In the genomic region with DNA sequence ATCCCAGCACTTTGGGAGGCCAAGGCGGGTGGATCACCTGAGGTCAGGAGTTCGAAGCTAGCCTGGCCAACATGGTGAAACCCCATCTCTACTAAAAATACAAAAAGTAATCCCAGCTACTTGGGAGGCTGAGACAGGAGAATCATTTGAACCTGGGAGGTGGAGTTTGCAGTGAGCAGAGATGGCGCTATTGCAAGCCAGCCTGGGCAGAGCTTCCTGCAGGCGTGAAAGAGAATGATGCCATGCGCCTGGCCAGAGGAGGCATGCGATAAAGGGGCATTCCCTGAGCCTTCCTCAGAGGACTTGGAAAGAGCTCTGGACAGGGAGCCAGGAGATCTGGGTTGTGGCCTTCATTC, we compare ENCODE assay signal across 7 cellular contexts. TPM values are rescaled to one million over a fixed set of nuclear protein-coding genes. Genes with fewer than 3 reads are reported as not detected.
DNase-seq lines count a peak whose midpoint lies in the region; ATAC-seq and TF ChIP-seq lines count a peak whose summit lies in the region.
"Not testable (repeated sequence)": the region's sequence is repeated elsewhere in the genome, so short reads cannot be mapped to it uniquely, and the experiment has no call there.

No MANE protein-coding gene starts in this region.

- H3K4me3 Mint-ChIP-seq in IgD-negative memory B cell (peak overlapping the region; percentile 55 to 91 (median 80)), T-cell (peak overlapping the region; percentile 64 to 90 (median 76)), memory B cell (peak overlapping the region; percentile 65)

- peak overlapping the region; percentile 8 to 25 for H3K9ac ChIP-seq in duodenal mucosa (ENCODE audit: low read depth in 1 of 2, low read length in 2 of 2)
- not testable (repeated sequence) for H3K9ac ChIP-seq in skeletal muscle satellite cell (ENCODE audit: low read depth, low read length)

- peak; percentile 21 to 30 (median 25) for ATAC-seq in T-cell (replicated peaks in 1 of 4)
- not testable (repeated sequence) for ATAC-seq in memory B cell (ENCODE audit: low read depth)

- POLR2A ChIA-PET in T-cell (lab: Charles Lee) = interaction anchor here (0.6 to 1.4 kb wide), 4 partner anchors 8 to 252 kb away, joined by 3 to 6 read pairs (median 4); no protein-coding TSS in a partner anchor

- H3K27me3 Mint-ChIP-seq in IgD-negative memory B cell, T-cell, memory B cell: not testable (repeated sequence)

- not testable (repeated sequence) for H3K36me3 Mint-ChIP-seq in IgD-negative memory B cell, T-cell, memory B cell

- H3K4me1 Mint-ChIP-seq in IgD-negative memory B cell (peaks cover 67 to 74% (median 73%) of the 10 kb centered on the region in 3 donors), T-cell (peaks cover 73 to 90% (median 78%) of the 10 kb centered on the region in 3 donors), memory B cell (peaks cover 61% of the 10 kb centered on the region)

- H4K20me1 ChIP-seq in DOHH2 (ENCODE audit: control insufficient read depth, insufficient read depth, low read depth, low read length) = not testable (repeated sequence)

- H3K36me3 ChIP-seq in DOHH2 (ENCODE audit: control insufficient read depth, low read length) = peaks cover 79% of the 10 kb centered on the region
- H3K36me3 ChIP-seq in duodenal mucosa (ENCODE audit: control insufficient read depth in 1 of 2, insufficient read depth in 2 of 2, low read length in 2 of 2); skeletal muscle satellite cell (ENCODE audit: insufficient read depth, low read length): not testable (repeated sequence)

- CTCF ChIA-PET in T-cell (lab: Charles Lee) = interaction anchor here (0.5 to 6.6 kb wide), 10 partner anchors 9 to 376 kb away, joined by 3 to 52 read pairs (median 4); no protein-coding TSS in a partner anchor

- H3K27ac Mint-ChIP-seq in IgD-negative memory B cell (peak overlapping the region; percentile 35 to 87 (median 84)), T-cell (peak overlapping the region; percentile 95 to 99), memory B cell (peak overlapping the region; percentile 47)

- peak; percentile 62 for TF ChIP-seq CTCF in DOHH2 (IDR thresholded peaks at IDR 0.05; ENCODE audit: low read depth, low read length, poor library complexity, severe bottlenecking)

- peaks cover 93% of the 10 kb centered on the region for H3K79me2 ChIP-seq in DOHH2 (ENCODE audit: control insufficient read depth, low read length)

- H3F3A ChIP-seq in DOHH2 (ENCODE audit: control insufficient read depth, insufficient read depth) = peaks cover 52% of the 10 kb centered on the region

- H3K4me2 ChIP-seq in DOHH2 (ENCODE audit: low read length) (peak overlapping the region; percentile 95), skeletal muscle satellite cell (ENCODE audit: low read length) (peak overlapping the region; percentile 60)

- DNase-seq in T-cell (peak in 4 of 34 experiments; percentile 13 to 20 (median 14)), activated T-helper 1 cell treated with Interleukin-2 at 50 U/mL for 16 hours (ENCODE audit: low read depth) (peak; percentile 8)
- DNase-seq in memory B cell (ENCODE audit: low spot score in 2 of 2) = not testable (repeated sequence)

- H3K27ac ChIP-seq in DOHH2 (ENCODE audit: low read depth, low read length) (peak overlapping the region; percentile 99), duodenal mucosa (ENCODE audit: low read depth, low read length) (peak overlapping the region; percentile 85)

- H3K9me3 ChIP-seq in DOHH2 (ENCODE audit: control insufficient read depth, insufficient read depth, low read length); duodenal mucosa (ENCODE audit: control insufficient read depth in 1 of 2, low read length in 2 of 2); skeletal muscle satellite cell (replicated peaks; ENCODE audit: low read length): not testable (repeated sequence)

- not testable (repeated sequence) for H3K9me3 Mint-ChIP-seq in IgD-negative memory B cell, T-cell, memory B cell

- peak overlapping the region; percentile 84 for H3K4me3 ChIP-seq in DOHH2 (ENCODE audit: low read length)
- peak overlapping the region; percentile 45 to 69 for H3K4me3 ChIP-seq in duodenal mucosa (ENCODE audit: low read depth in 1 of 2, low read length in 2 of 2)
- not testable (repeated sequence) for H3K4me3 ChIP-seq in skeletal muscle satellite cell (ENCODE audit: low read length)

- peaks cover 72% of the 10 kb centered on the region for H3K4me1 ChIP-seq in DOHH2 (ENCODE audit: control insufficient read depth, low read length)
- H3K4me1 ChIP-seq in duodenal mucosa (ENCODE audit: control insufficient read depth in 1 of 2, insufficient read depth in 2 of 2, low read length in 2 of 2) = peaks cover 79 to 89% of the 10 kb centered on the region in 2 donors
- H3K4me1 ChIP-seq in skeletal muscle satellite cell (ENCODE audit: control insufficient read depth, insufficient read depth, low read length) = peaks cover 37% of the 10 kb centered on the region

- not testable (repeated sequence) for H3K9me2 ChIP-seq in DOHH2 (replicated peaks; ENCODE audit: control insufficient read depth, low read length)

- H3K27me3 ChIP-seq in DOHH2 (ENCODE audit: control insufficient read depth, low read length); duodenal mucosa (ENCODE audit: control insufficient read depth in 1 of 2, insufficient read depth in 2 of 2, low read length in 2 of 2); skeletal muscle satellite cell (ENCODE audit: control insufficient read depth, insufficient read depth, low read length): not testable (repeated sequence)

RNA-seq across cellular contexts. Expression of gene E2F2, which starts 3.2 kb away (rescaled TPM):
- polyA plus RNA-seq in IgD-negative memory B cell = 2.2 TPM
- 1 to 10 TPM; 1.7 to 3.1 (median 2.5) TPM for total RNA-seq in T-cell
- 1.5 TPM in 2 replicates for total RNA-seq in skeletal muscle satellite cell (2012; rRNA removed)

RNA-seq across cellular contexts. Expression of gene ID3, which starts 31.4 kb away (rescaled TPM):
- polyA plus RNA-seq in IgD-negative memory B cell = 74.0 TPM
- total RNA-seq in T-cell = 10 to 100 TPM; 20.7 to 99.7 (median 81.3) TPM
- total RNA-seq in skeletal muscle satellite cell (2012; rRNA removed) = 81.5 and 145 TPM in 2 replicates

RNA-seq across cellular contexts. Expression of gene ASAP3, which starts 43.9 kb away (rescaled TPM):
- 0.66 TPM for polyA plus RNA-seq in IgD-negative memory B cell
- 1 to 10 TPM; 1.2 to 2.8 (median 2.1) TPM for total RNA-seq in T-cell
- total RNA-seq in skeletal muscle satellite cell (2012; rRNA removed) = 21.0 and 26.6 TPM in 2 replicates

Comparison
In these comparisons a context has a peak if more than half of its experiments do, and no peak if none do; other contexts are left out.
1. H3K27ac Mint-ChIP-seq: peak in every context shown above with its lines; median percentile 97 in T-cell; 84 in IgD-negative memory B cell; 47 in memory B cell.